Comparison of ENCODE assay signal across 1 cellular context in the genomic region with DNA sequence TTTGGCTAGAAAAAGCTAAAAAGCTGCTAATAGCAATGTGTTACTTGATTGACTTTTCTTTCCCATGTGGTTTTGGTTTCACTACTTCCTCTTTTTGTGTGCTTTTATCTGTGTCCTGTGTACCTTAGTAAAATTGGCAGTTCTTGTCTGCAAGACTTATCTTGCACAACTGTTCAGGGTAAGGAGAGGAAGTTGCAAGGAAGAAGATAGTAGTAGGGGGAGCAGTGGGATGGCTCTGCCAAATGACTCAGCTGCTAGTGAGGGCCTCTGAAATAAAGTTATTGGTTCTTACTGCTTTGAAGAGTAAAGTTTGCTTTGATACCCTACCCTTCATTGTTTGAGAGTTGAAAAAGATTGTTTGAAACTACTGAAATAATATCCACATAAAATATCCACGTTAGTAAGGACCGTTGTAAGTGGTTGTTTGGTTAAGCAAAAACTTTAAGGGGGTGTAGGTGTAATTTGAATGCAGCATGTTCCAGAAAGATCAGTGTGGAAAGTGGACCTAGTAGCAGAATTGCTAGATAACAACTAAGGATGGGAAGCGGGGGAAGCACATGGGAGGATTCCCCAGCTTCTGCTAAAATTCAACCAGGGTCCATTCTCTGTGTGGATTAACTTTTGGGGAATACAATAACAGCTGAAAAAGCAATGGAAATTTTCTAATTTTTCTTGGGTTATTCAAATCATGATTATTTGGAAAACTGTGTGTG.
TF ChIP-seq lines count a peak whose summit lies in the region.

No MANE protein-coding gene starts in this region.

TF ChIP-seq in K562, 482 proteins besides CTCF, POLR2A, EP300 and RAD21 (continued from another document and continues in another):
- TF ChIP-seq JUND (IDR thresholded peaks at IDR 0.05; ENCODE audit: borderline replicate concordance, low read depth, low read length) (peak; percentile 88), JUND (tag; IDR thresholded peaks at IDR 0.05; ENCODE audit: borderline replicate concordance, low read depth, low read length) (peak; percentile 89; the same call in 2 of the 3 replicates), ZNF316 (IDR thresholded peaks at IDR 0.05) (peak; percentile 76), CBFA2T2 (conservative IDR thresholded peaks at IDR 0.05) (peak; percentile 91), MTA1 (IDR thresholded peaks at IDR 0.05; ENCODE audit: borderline replicate concordance) (peak; percentile 91; the same call in 1 of the 2 replicates), GTF2E2 (tag; IDR thresholded peaks at IDR 0.05) (peak; percentile 66; the same call in 1 of the 2 replicates), KLF6 (CRISPR knock-in tag; IDR thresholded peaks at IDR 0.05; ENCODE audit: borderline replicate concordance) (no peak), TCF7 (IDR thresholded peaks at IDR 0.05; ENCODE audit: borderline replicate concordance) (0 out of 2 replicates have a peak, but pooled peaks have one; percentile 49), CREM (IDR thresholded peaks at IDR 0.05; ENCODE audit: low read depth) (peak; percentile 68), ZNF766 (CRISPR knock-in tag; conservative IDR thresholded peaks at IDR 0.05) (peak; percentile 86), LEF1 (IDR thresholded peaks at IDR 0.05) (peak; percentile 93), MIER1 (IDR thresholded peaks at IDR 0.05; ENCODE audit: low read depth) (no peak; the same call in 1 of the 2 replicates), GTF2A2 (tag; IDR thresholded peaks at IDR 0.05) (no peak), CBFA2T3 (IDR thresholded peaks at IDR 0.05) (peak; percentile 96), RCOR1 (IDR thresholded peaks at IDR 0.05; ENCODE audit: borderline replicate concordance in 1 of 2, low read depth in 2 of 2, low read length in 2 of 2) (peak; percentile 88 to 99), GATA2 (CRISPR knock-in tag; IDR thresholded peaks at IDR 0.05) (peak; percentile 92), BRCA1 (IDR thresholded peaks at IDR 0.05) (no peak), BRCA1 (CRISPR knock-in tag; IDR thresholded peaks at IDR 0.05) (no peak), ILK (tag; IDR thresholded peaks at IDR 0.05; ENCODE audit: borderline replicate concordance, low read depth) (0 out of 2 replicates have a peak, but pooled peaks have one; percentile 9), CREB1 (IDR thresholded peaks at IDR 0.05) (peak; percentile 53; the same call in 1 of the 2 replicates), CREB1 (CRISPR knock-in tag; IDR thresholded peaks at IDR 0.05) (no peak), ARID2 (IDR thresholded peaks at IDR 0.05) (0 out of 2 replicates have a peak, but pooled peaks have one; percentile 28)
- TF ChIP-seq, protein P1, sequence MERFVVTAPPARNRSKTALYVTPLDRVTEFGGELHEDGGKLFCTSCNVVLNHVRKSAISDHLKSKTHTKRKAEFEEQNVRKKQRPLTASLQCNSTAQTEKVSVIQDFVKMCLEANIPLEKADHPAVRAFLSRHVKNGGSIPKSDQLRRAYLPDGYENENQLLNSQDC (CRISPR knock-in tag; IDR thresholded peaks at IDR 0.05) = no peak
- TF ChIP-seq, protein P2, sequence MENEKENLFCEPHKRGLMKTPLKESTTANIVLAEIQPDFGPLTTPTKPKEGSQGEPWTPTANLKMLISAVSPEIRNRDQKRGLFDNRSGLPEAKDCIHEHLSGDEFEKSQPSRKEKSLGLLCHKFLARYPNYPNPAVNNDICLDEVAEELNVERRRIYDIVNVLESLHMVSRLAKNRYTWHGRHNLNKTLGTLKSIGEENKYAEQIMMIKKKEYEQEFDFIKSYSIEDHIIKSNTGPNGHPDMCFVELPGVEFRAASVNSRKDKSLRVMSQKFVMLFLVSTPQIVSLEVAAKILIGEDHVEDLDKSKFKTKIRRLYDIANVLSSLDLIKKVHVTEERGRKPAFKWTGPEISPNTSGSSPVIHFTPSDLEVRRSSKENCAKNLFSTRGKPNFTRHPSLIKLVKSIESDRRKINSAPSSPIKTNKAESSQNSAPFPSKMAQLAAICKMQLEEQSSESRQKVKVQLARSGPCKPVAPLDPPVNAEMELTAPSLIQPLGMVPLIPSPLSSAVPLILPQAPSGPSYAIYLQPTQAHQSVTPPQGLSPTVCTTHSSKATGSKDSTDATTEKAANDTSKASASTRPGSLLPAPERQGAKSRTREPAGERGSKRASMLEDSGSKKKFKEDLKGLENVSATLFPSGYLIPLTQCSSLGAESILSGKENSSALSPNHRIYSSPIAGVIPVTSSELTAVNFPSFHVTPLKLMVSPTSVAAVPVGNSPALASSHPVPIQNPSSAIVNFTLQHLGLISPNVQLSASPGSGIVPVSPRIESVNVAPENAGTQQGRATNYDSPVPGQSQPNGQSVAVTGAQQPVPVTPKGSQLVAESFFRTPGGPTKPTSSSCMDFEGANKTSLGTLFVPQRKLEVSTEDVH (IDR thresholded peaks at IDR 0.05; ENCODE audit: low read depth, partially characterized antibody) = peak; percentile 57
- TF ChIP-seq, protein P3, sequence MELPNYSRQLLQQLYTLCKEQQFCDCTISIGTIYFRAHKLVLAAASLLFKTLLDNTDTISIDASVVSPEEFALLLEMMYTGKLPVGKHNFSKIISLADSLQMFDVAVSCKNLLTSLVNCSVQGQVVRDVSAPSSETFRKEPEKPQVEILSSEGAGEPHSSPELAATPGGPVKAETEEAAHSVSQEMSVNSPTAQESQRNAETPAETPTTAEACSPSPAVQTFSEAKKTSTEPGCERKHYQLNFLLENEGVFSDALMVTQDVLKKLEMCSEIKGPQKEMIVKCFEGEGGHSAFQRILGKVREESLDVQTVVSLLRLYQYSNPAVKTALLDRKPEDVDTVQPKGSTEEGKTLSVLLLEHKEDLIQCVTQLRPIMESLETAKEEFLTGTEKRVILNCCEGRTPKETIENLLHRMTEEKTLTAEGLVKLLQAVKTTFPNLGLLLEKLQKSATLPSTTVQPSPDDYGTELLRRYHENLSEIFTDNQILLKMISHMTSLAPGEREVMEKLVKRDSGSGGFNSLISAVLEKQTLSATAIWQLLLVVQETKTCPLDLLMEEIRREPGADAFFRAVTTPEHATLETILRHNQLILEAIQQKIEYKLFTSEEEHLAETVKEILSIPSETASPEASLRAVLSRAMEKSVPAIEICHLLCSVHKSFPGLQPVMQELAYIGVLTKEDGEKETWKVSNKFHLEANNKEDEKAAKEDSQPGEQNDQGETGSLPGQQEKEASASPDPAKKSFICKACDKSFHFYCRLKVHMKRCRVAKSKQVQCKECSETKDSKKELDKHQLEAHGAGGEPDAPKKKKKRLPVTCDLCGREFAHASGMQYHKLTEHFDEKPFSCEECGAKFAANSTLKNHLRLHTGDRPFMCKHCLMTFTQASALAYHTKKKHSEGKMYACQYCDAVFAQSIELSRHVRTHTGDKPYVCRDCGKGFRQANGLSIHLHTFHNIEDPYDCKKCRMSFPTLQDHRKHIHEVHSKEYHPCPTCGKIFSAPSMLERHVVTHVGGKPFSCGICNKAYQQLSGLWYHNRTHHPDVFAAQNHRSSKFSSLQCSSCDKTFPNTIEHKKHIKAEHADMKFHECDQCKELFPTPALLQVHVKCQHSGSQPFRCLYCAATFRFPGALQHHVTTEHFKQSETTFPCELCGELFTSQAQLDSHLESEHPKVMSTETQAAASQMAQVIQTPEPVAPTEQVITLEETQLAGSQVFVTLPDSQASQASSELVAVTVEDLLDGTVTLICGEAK (IDR thresholded peaks at IDR 0.05) = peak; percentile 72
- TF ChIP-seq, protein P3 (CRISPR knock-in tag; IDR thresholded peaks at IDR 0.05) = no peak
- TF ChIP-seq, protein P4, sequence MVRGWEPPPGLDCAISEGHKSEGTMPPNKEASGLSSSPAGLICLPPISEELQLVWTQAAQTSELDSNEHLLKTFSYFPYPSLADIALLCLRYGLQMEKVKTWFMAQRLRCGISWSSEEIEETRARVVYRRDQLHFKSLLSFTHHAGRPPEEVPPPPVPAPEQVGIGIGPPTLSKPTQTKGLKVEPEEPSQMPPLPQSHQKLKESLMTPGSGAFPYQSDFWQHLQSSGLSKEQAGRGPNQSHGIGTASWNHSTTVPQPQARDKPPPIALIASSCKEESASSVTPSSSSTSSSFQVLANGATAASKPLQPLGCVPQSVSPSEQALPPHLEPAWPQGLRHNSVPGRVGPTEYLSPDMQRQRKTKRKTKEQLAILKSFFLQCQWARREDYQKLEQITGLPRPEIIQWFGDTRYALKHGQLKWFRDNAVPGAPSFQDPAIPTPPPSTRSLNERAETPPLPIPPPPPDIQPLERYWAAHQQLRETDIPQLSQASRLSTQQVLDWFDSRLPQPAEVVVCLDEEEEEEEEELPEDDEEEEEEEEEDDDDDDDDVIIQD (CRISPR knock-in tag; IDR thresholded peaks at IDR 0.05) = no peak
